Comparison of ENCODE assay signal across 20 cellular contexts in genomic region chr22:49367016-49367697, GRCh38.
DNase-seq lines count a peak whose midpoint lies in the region; ATAC-seq and TF ChIP-seq lines count a peak whose summit lies in the region.
"Had no signal": no experiment of that assay in that cellular context is flagged by ENCODE, and none has a peak within 500 bp of the region (broad histone marks: within the 10 kb centered on the region; RNA-seq: fewer than 3 reads in every experiment).

No MANE protein-coding gene starts in this region.

- H3K4me3 ChIP-seq in SK-N-SH (ENCODE audit: low read depth in 2 of 2, low read length in 1 of 2) (no peak overlapping the region), Peyer's patch (no peak overlapping the region), stomach (no peak overlapping the region), transverse colon (no peak overlapping the region)
- H3K4me3 ChIP-seq: upper lobe of left lung had no signal

- peaks cover 7% of the 10 kb centered on the region for H3K27me3 ChIP-seq in SK-N-SH (ENCODE audit: insufficient read depth)
- H3K27me3 ChIP-seq in Peyer's patch: no peaks in the 10 kb centered on the region
- H3K27me3 ChIP-seq in stomach: peaks cover 0 to 70% (median 20%) of the 10 kb centered on the region in 3 donors
- H3K27me3 ChIP-seq in transverse colon: peaks cover 13% of the 10 kb centered on the region
- H3K27me3 ChIP-seq: upper lobe of left lung had no signal

- H3K79me2 ChIP-seq in SK-N-SH (ENCODE audit: insufficient read depth): no peaks in the 10 kb centered on the region

- TF ChIP-seq RAD21 in SK-N-SH (IDR thresholded peaks at IDR 0.05; ENCODE audit: low read length): no peak

- peaks cover 0 to 6% of the 10 kb centered on the region in 2 experiments; a peak in 1 of 4 replicates for H3K4me1 ChIP-seq in SK-N-SH (ENCODE audit: control insufficient read depth in 1 of 2, insufficient read depth in 2 of 2, low read depth in 1 of 2, low read length in 1 of 2)
- no peaks in the 10 kb centered on the region for H3K4me1 ChIP-seq in Peyer's patch
- no peaks in the 10 kb centered on the region for H3K4me1 ChIP-seq in stomach
- no peaks in the 10 kb centered on the region for H3K4me1 ChIP-seq in transverse colon

- no peak overlapping the region for H3K4me2 ChIP-seq in SK-N-SH

- no peaks in the 10 kb centered on the region for H3K9me2 ChIP-seq in SK-N-SH

- no peaks in the 10 kb centered on the region for H4K20me1 ChIP-seq in SK-N-SH (ENCODE audit: insufficient read depth)

- no peak overlapping the region for H3K27ac ChIP-seq in SK-N-SH (ENCODE audit: low read depth in 2 of 2, low read length in 1 of 2)
- no peak overlapping the region for H3K27ac ChIP-seq in Peyer's patch
- no peak overlapping the region for H3K27ac ChIP-seq in stomach
- H3K27ac ChIP-seq in transverse colon: no peak overlapping the region
- H3K27ac ChIP-seq: upper lobe of left lung, VCaP had no signal

- H3K36me3 ChIP-seq in SK-N-SH (replicated peaks in 1 of 2; ENCODE audit: control insufficient read depth in 1 of 2, insufficient read depth in 2 of 2, low read length in 1 of 2): no peaks in the 10 kb centered on the region
- H3K36me3 ChIP-seq in Peyer's patch: no peaks in the 10 kb centered on the region
- no peaks in the 10 kb centered on the region for H3K36me3 ChIP-seq in stomach
- no peaks in the 10 kb centered on the region for H3K36me3 ChIP-seq in transverse colon
- H3K36me3 ChIP-seq: upper lobe of left lung had no signal

- no peak; the same call in 2 of the 3 replicates for ATAC-seq in SK-N-SH treated with all-trans-retinoic acid at 6 μM for 48 hours
- no peak for ATAC-seq in GM18867 (IDR thresholded peaks at IDR 0.05; ENCODE audit: unreplicated experiment)
- ATAC-seq: left ventricle myocardium superior had no signal

- DNase-seq in SK-N-SH (no peak), Peyer's patch (peak in 2 of 3 donors; percentile 8 to 23), iris pigment epithelial cell (ENCODE audit: low read depth) (peak; percentile 26), stomach (peak; percentile 13), transverse colon (no peak), HEK293T (ENCODE audit: extremely low spot score) (no peak)
- DNase-seq: activated CD4-positive, alpha-beta T cell treated with anti-CD3 and anti-CD28 coated beads, Interleukin-2, amount 50 U/mL, for 1 hour; activated naive CD4-positive, alpha-beta T cell treated with Interleukin-2 at 50 U/mL for 16 hours; amniotic stem cell; central memory CD4-positive, alpha-beta T cell; effector CD8-positive, alpha-beta T cell; EL; IMR-90; left ventricle myocardium superior; NCI-H1436; NCI-H526; upper lobe of left lung had no signal

- CTCF ChIA-PET in SK-N-SH (lab: Yijun Ruan, JAX): no interaction called here
- CTCF ChIA-PET in HEK293T (lab: Yijun Ruan, JAX): no interaction called here

- H3F3A ChIP-seq in SK-N-SH (replicated peaks; ENCODE audit: insufficient read depth): no peaks in the 10 kb centered on the region

- TF ChIP-seq POLR2A in Peyer's patch (IDR thresholded peaks at IDR 0.05): no peak
- no peak for TF ChIP-seq POLR2A in stomach (IDR thresholded peaks at IDR 0.05)
- TF ChIP-seq POLR2A in transverse colon (IDR thresholded peaks at IDR 0.05): no peak

- H3K9me3 ChIP-seq in SK-N-SH: no peaks in the 10 kb centered on the region
- no peaks in the 10 kb centered on the region for H3K9me3 ChIP-seq in Peyer's patch
- peaks cover 0 to 7% (median 0%) of the 10 kb centered on the region in 4 donors for H3K9me3 ChIP-seq in stomach
- H3K9me3 ChIP-seq in transverse colon: no peaks in the 10 kb centered on the region
- H3K9me3 ChIP-seq: upper lobe of left lung had no signal

- no peak for TF ChIP-seq EP300 in SK-N-SH (IDR thresholded peaks at IDR 0.05; ENCODE audit: borderline replicate concordance in 1 of 2, low read depth in 1 of 2, low read length in 1 of 2)
- no peak for TF ChIP-seq EP300 in stomach (IDR thresholded peaks at IDR 0.05)
- TF ChIP-seq EP300 in transverse colon (IDR thresholded peaks at IDR 0.05; ENCODE audit: low read depth): no peak

- 35% methylated on average over 10 of the region's 10 CpGs for WGBS in SK-N-SH (ENCODE audit: low lambda C conversion rate)
- WGBS in stomach, 5 donors: 56 to 69% (median 69%) methylated on average over 10 of the region's 10 CpGs
- 73 to 87% methylated on average over 3 to 10 of the region's 10 CpGs for WGBS in transverse colon (ENCODE audit: low coverage in 1 of 2), 2 donors

- no peak overlapping the region for H3K9ac ChIP-seq in SK-N-SH

- intact Hi-C loops in stomach (cut with DNase I; ENCODE audit: low total_unique reads): no loop called here
- intact Hi-C loops in transverse colon (cut with DNase I; ENCODE audit: low total_unique reads): no loop called here

- POLR2A ChIA-PET in SK-N-SH (lab: Yijun Ruan, JAX) (no interaction called here), HEK293T (lab: Yijun Ruan, JAX) (no interaction called here)

- in situ Hi-C loops in transverse colon (cut with MboI; ENCODE audit: low pct_ligation_motif_present in 1 of 4, low pct_unique_long_range_greater_than_20kb in 1 of 4, low sequenced_read_pairs in 3 of 4): no loop called here

- H2AFZ ChIP-seq in SK-N-SH (ENCODE audit: low read depth): no peak overlapping the region

- TF ChIP-seq CTCF in SK-N-SH (IDR thresholded peaks at IDR 0.05): no peak
- no peak for TF ChIP-seq CTCF in Peyer's patch (IDR thresholded peaks at IDR 0.05)
- no peak for TF ChIP-seq CTCF in stomach (IDR thresholded peaks at IDR 0.05)
- TF ChIP-seq CTCF in transverse colon (IDR thresholded peaks at IDR 0.05): no peak

TF ChIP-seq in SK-N-SH, 30 proteins besides CTCF, POLR2A, EP300 and RAD21 (continues in another document):
- TF ChIP-seq GABPA (IDR thresholded peaks at IDR 0.05; ENCODE audit: low read depth) (no peak), GATA2 (CRISPR knock-in tag; IDR thresholded peaks at IDR 0.05) (no peak), TEAD4 (IDR thresholded peaks at IDR 0.05; ENCODE audit: borderline replicate concordance, insufficient read depth) (no peak)

TF ChIP-seq in SK-N-SH treated with all-trans-retinoic acid at 6 μM for 48 hours, 23 proteins besides CTCF, POLR2A, EP300 and RAD21 (continues in another document):
- TF ChIP-seq TOX (CRISPR knock-in tag; IDR thresholded peaks at IDR 0.05; ENCODE audit: borderline replicate concordance) (no peak), ZNF8 (CRISPR knock-in tag; IDR thresholded peaks at IDR 0.05) (no peak), RARB (CRISPR knock-in tag; IDR thresholded peaks at IDR 0.05) (no peak), GLIS3 (CRISPR knock-in tag; IDR thresholded peaks at IDR 0.05) (no peak), PATZ1 (CRISPR knock-in tag; IDR thresholded peaks at IDR 0.05; ENCODE audit: borderline replicate concordance) (no peak)

TF ChIP-seq in HEK293T, 16 proteins besides CTCF, POLR2A, EP300 and RAD21:
- no peak for TF ChIP-seq ELF4 (IDR thresholded peaks at IDR 0.05)
- TF ChIP-seq LEF1 (IDR thresholded peaks at IDR 0.05; ENCODE audit: borderline replicate concordance): no peak
- no peak for TF ChIP-seq SUZ12 (IDR thresholded peaks at IDR 0.05)
- no peak for TF ChIP-seq FOXA1 (IDR thresholded peaks at IDR 0.05)
- TF ChIP-seq CTBP1 (IDR thresholded peaks at IDR 0.05; ENCODE audit: borderline replicate concordance): no peak
- TF ChIP-seq ZNF384 (IDR thresholded peaks at IDR 0.05): no peak
- no peak for TF ChIP-seq TARDBP (IDR thresholded peaks at IDR 0.05)
- TF ChIP-seq SP1 (IDR thresholded peaks at IDR 0.05): no peak
- TF ChIP-seq FOXK2 (IDR thresholded peaks at IDR 0.05): no peak
TF ChIP-seq in HEK293T: peak in this region for 0.

Comparison
In these comparisons a context has a peak if more than half of its experiments do, and no peak if none do; other contexts are left out.
1. DNase-seq: peak in Peyer's patch (2 of 3), iris pigment epithelial cell (single experiment) and stomach (single experiment); none in SK-N-SH (single experiment), transverse colon (single experiment) and HEK293T (single experiment).